Comparison of ENCODE assay signal across 14 cellular contexts in genomic region chr5:102450313-102450990, GRCh38. TPM values are rescaled to one million over a fixed set of nuclear protein-coding genes. Genes with fewer than 3 reads are reported as not detected.
DNase-seq lines count a peak whose midpoint lies in the region; ATAC-seq and TF ChIP-seq lines count a peak whose summit lies in the region.
"Had no signal": no experiment of that assay in that cellular context is flagged by ENCODE, and none has a peak within 500 bp of the region (broad histone marks: within the 10 kb centered on the region; RNA-seq: fewer than 3 reads in every experiment).

No MANE protein-coding gene starts in this region.

- 0 out of 2 replicates have a peak overlapping the region, but pooled peaks have one; percentile 64 for H2AFZ ChIP-seq in GM23338

- ATAC-seq in GM23338 = peak; percentile 95
- ATAC-seq: naive thymus-derived CD4-positive, alpha-beta T cell had no signal

- peaks cover 16% of the 10 kb centered on the region for H3K9me3 Mint-ChIP-seq in GM23338

- peaks cover 6% of the 10 kb centered on the region for H3K27me3 Mint-ChIP-seq in GM23338 (ENCODE audit: insufficient read depth, low read depth, poor library complexity)

- H3K27ac Mint-ChIP-seq in GM23338 = no peak overlapping the region
- H3K27ac Mint-ChIP-seq: naive thymus-derived CD4-positive, alpha-beta T cell had no signal

- H3K27ac ChIP-seq in GM23338 (ENCODE audit: low read depth) = no peak overlapping the region

- H3K36me3 ChIP-seq in BE2C (no peaks in the 10 kb centered on the region), GM23338 (ENCODE audit: insufficient read depth) (no peaks in the 10 kb centered on the region)

- no peaks in the 10 kb centered on the region for H4K20me1 ChIP-seq in GM23338 (replicated peaks; ENCODE audit: insufficient read depth)

- no peaks in the 10 kb centered on the region for H3K9me3 ChIP-seq in BE2C

- DNase-seq in BE2C (peak; percentile 31), GM23338 (ENCODE audit: low spot score) (peak; percentile 76), NOMO-1 (lab: John Stamatoyannopoulos, UW; ENCODE audit: unreplicated experiment in 2 of 2) (peak; percentile 4 to 26), epithelial cell of esophagus (ENCODE audit: low read depth) (peak; percentile 25), CD1c-positive myeloid dendritic cell (ENCODE audit: extremely low spot score) (no peak), GM19238 (ENCODE audit: insufficient read length, low spot score) (no peak), HuH-7.5 (ENCODE audit: low spot score) (no peak)
- DNase-seq in activated naive CD4-positive, alpha-beta T cell treated with Interleukin-2 at 50 U/mL for 16 hours = no peak
- DNase-seq: activated CD4-positive, alpha-beta T cell treated with anti-CD3 and anti-CD28 coated beads for 4 hours; foreskin melanocyte; naive thymus-derived CD4-positive, alpha-beta T cell; NCI-H510A had no signal

- H3F3A ChIP-seq in GM23338 (replicated peaks; ENCODE audit: low read depth) = no peaks in the 10 kb centered on the region

- no peaks in the 10 kb centered on the region for H3K79me2 ChIP-seq in GM23338 (replicated peaks; ENCODE audit: insufficient read depth)

- H3K4me2 ChIP-seq in GM23338 = no peak overlapping the region

- H3K9me2 ChIP-seq in GM23338 (ENCODE audit: insufficient read depth) = no peaks in the 10 kb centered on the region

- TF ChIP-seq CTCF in BE2C (IDR thresholded peaks at IDR 0.05; ENCODE audit: low read depth, low read length) (peak; percentile 62), GM23338 (conservative IDR thresholded peaks at IDR 0.05; ENCODE audit: low read depth in 2 of 2) (peak; percentile 66 to 82), epithelial cell of esophagus (IDR thresholded peaks at IDR 0.05; ENCODE audit: insufficient read depth, low read depth, low read length, missing control alignments) (peak; percentile 8)

- H3K4me3 Mint-ChIP-seq in GM23338 = no peak overlapping the region
- H3K4me3 Mint-ChIP-seq: naive thymus-derived CD4-positive, alpha-beta T cell had no signal

- no peak overlapping the region for H3K4me3 ChIP-seq in BE2C (ENCODE audit: low read depth, low read length)
- no peak overlapping the region for H3K4me3 ChIP-seq in GM23338
- H3K4me3 ChIP-seq in epithelial cell of esophagus (ENCODE audit: low read length) = no peak overlapping the region

- no peaks in the 10 kb centered on the region for H3K27me3 ChIP-seq in BE2C
- H3K27me3 ChIP-seq in GM23338 (ENCODE audit: insufficient read depth) = no peaks in the 10 kb centered on the region

- H3K36me3 Mint-ChIP-seq in GM23338 (ENCODE audit: low read depth) = peaks cover 6% of the 10 kb centered on the region; the same call in 2 of the 3 replicates
- H3K36me3 Mint-ChIP-seq: naive thymus-derived CD4-positive, alpha-beta T cell had no signal

- no peaks in the 10 kb centered on the region for H3K4me1 Mint-ChIP-seq in GM23338

- H3K4me1 ChIP-seq in BE2C (no peaks in the 10 kb centered on the region), GM23338 (ENCODE audit: insufficient read depth) (no peaks in the 10 kb centered on the region)

TF ChIP-seq in GM23338, 12 proteins besides CTCF, POLR2A, EP300 and RAD21:
- TF ChIP-seq EZH2phosphoT487 (IDR thresholded peaks at IDR 0.05; ENCODE audit: unreplicated experiment) = no peak
- no peak for TF ChIP-seq STAT1 (IDR thresholded peaks at IDR 0.05; ENCODE audit: unreplicated experiment)

RNA-seq across cellular contexts. Expression of gene SLCO6A1, which starts 48.3 kb away (rescaled TPM):
- polyA plus RNA-seq in BE2C (2012; ENCODE audit: insufficient read depth, insufficient read length, low read depth) = not detected
- total RNA-seq in GM23338 (2014; rRNA removed; shearing (Covaris generic)) = 3.1 TPM in 1 of 2 replicates, not detected in the other
- 0.34 and 1.0 TPM in 2 replicates for polyA plus RNA-seq in GM23338 (2016; fragmentation: Nextera tagmentation; extraction: Ambion mirVana)
- total RNA-seq: astrocyte; naive thymus-derived CD4-positive, alpha-beta T cell had no signal
- polyA plus RNA-seq: BJ; naive thymus-derived CD4-positive, alpha-beta T cell had no signal

Comparison
In these comparisons a context has a peak if more than half of its experiments do, and no peak if none do; other contexts are left out.
1. DNase-seq: peak in BE2C (single experiment), GM23338 (single experiment), NOMO-1 (2 of 2) and epithelial cell of esophagus (single experiment); none in CD1c-positive myeloid dendritic cell (single experiment), GM19238 (single experiment), activated naive CD4-positive, alpha-beta T cell treated with Interleukin-2 at 50 U/mL for 16 hours (single experiment) and HuH-7.5 (single experiment).
2. CTCF ChIP-seq: peak in every context shown above with its lines; median percentile 74 in GM23338; 62 in BE2C; 8 in epithelial cell of esophagus.